ENCODE assay signal across 8 cellular contexts in the genomic region with DNA sequence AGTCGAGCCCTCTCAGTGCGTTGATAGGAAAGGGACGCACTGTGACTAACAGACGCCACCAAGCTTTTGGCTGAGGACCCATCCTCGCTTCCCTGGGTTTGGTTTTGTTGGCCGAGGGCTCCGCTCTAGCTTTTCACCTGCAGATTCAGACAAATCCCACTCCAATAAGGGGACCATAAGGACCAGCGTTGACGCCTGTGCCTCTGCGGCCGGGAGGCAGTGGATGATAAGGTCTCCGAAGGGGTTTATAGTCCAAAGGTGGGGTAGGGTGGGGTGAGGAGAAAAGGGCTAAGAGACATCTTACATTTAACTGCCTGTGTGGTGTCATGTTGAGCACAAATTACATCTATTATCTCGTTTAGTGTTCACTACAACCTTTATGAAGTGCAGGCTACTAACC. TPM values are rescaled to one million over a fixed set of nuclear protein-coding genes. Genes with fewer than 3 reads are reported as not detected.
DNase-seq lines count a peak whose midpoint lies in the region; ATAC-seq, FAIRE-seq and TF ChIP-seq lines count a peak whose summit lies in the region.

No MANE protein-coding gene starts in this region.

- no peak for ATAC-seq in CD8-positive, alpha-beta T cell
- no peak for ATAC-seq in HG02623 (IDR thresholded peaks at IDR 0.05; ENCODE audit: unreplicated experiment)

- POLR2A ChIA-PET in CD8-positive, alpha-beta T cell (lab: Charles Lee), result no interaction called here
- POLR2A ChIA-PET in endothelial cell of umbilical vein (lab: Charles Lee), result no interaction called here

- no TSS peak for BruUV-seq in endothelial cell of umbilical vein (replicated peaks; lab: Mats Ljungman, UMichigan)

- peak overlapping the region; percentile 70 for H3K9ac ChIP-seq in OCI-LY3 (ENCODE audit: low read length)
- H3K9ac ChIP-seq in endothelial cell of umbilical vein (replicated peaks; ENCODE audit: extremely low read depth, insufficient read depth, low read length), result peak overlapping the region; percentile 66

- TF ChIP-seq POLR2A in endothelial cell of umbilical vein (IDR thresholded peaks at IDR 0.05; ENCODE audit: low read depth, low read length), result no peak

- H3K27ac Mint-ChIP-seq in CD8-positive, alpha-beta T cell, result peak overlapping the region; percentile 90

- peaks cover 34% of the 10 kb centered on the region for H3K4me1 ChIP-seq in CD8-positive, alpha-beta T cell (ENCODE audit: insufficient read depth, low read length)
- H3K4me1 ChIP-seq in OCI-LY3 (ENCODE audit: low read length), result peaks cover 24% of the 10 kb centered on the region
- peaks cover 8% of the 10 kb centered on the region for H3K4me1 ChIP-seq in endothelial cell of umbilical vein (ENCODE audit: control insufficient read depth, extremely low read depth, insufficient read depth, low read length)
- H3K4me1 ChIP-seq in neutrophil (ENCODE audit: control insufficient read depth in 1 of 2, insufficient read depth in 1 of 2, low read depth in 1 of 2, low read length in 1 of 2), result peaks cover 31 to 35% of the 10 kb centered on the region in 2 experiments

- DNase-seq in CD8-positive, alpha-beta T cell, result no peak
- DNase-seq in endothelial cell of umbilical vein (ENCODE audit: low read depth, low spot score), result no peak
- no peak for DNase-seq in AG08395 (ENCODE audit: low spot score)
- no peak for DNase-seq in iPS-NIHi11 (ENCODE audit: low spot score)
- DNase-seq in NCI-H2081 treated with DMSO at 0.1 percent for 48 hours (lab: John Stamatoyannopoulos, UW), result no peak

- H3K36me3 ChIP-seq in CD8-positive, alpha-beta T cell (ENCODE audit: insufficient read depth, low read length), result no peaks in the 10 kb centered on the region
- H3K36me3 ChIP-seq in OCI-LY3 (replicated peaks; ENCODE audit: low read depth, low read length) (no peaks in the 10 kb centered on the region), endothelial cell of umbilical vein (ENCODE audit: control insufficient read depth in 2 of 2, extremely low read depth in 1 of 2, insufficient read depth in 2 of 2, low read length in 2 of 2) (peaks cover 0 to 1% of the 10 kb centered on the region in 2 experiments), neutrophil (no peaks in the 10 kb centered on the region)

- peak overlapping the region; percentile 94 for H3K4me2 ChIP-seq in OCI-LY3 (ENCODE audit: low read length)
- peak overlapping the region; percentile 80 for H3K4me2 ChIP-seq in endothelial cell of umbilical vein (ENCODE audit: insufficient read depth, low read length)

- H3K27me3 Mint-ChIP-seq in CD8-positive, alpha-beta T cell (ENCODE audit: low read depth), result no peaks in the 10 kb centered on the region

- intact Hi-C loops in CD8-positive, alpha-beta T cell (cut with DNase I, micrococcal nuclease), result loop anchor here in 1 of 2 experiments (2.0 kb wide), 1 partner anchor 443 kb away; the partner anchor contains the start of gene UBE4B
- intact Hi-C loops in endothelial cell of umbilical vein (cut with micrococcal nuclease), result no loop called here

- H3K27ac ChIP-seq in CD8-positive, alpha-beta T cell (ENCODE audit: low read depth, low read length), result peak overlapping the region; percentile 27
- H3K27ac ChIP-seq in OCI-LY3 (ENCODE audit: low read length) (0 out of 2 replicates have a peak overlapping the region, but pooled peaks have one; percentile 30), endothelial cell of umbilical vein (ENCODE audit: insufficient read depth, low read depth, low read length) (no peak overlapping the region), neutrophil (peak overlapping the region; percentile 36)

- H3K9me3 ChIP-seq in CD8-positive, alpha-beta T cell (ENCODE audit: low read length), result no peaks in the 10 kb centered on the region
- H3K9me3 ChIP-seq in OCI-LY3 (ENCODE audit: insufficient read depth, low read length) (no peaks in the 10 kb centered on the region), endothelial cell of umbilical vein (replicated peaks; ENCODE audit: control insufficient read depth, insufficient read depth, low read length) (no peaks in the 10 kb centered on the region), neutrophil (no peaks in the 10 kb centered on the region)

- no peaks in the 10 kb centered on the region for H3K9me3 Mint-ChIP-seq in CD8-positive, alpha-beta T cell

- H3K4me3 ChIP-seq in CD8-positive, alpha-beta T cell (ENCODE audit: low read depth, low read length), result peak overlapping the region; percentile 66
- peak overlapping the region; percentile 98 for H3K4me3 ChIP-seq in OCI-LY3 (ENCODE audit: low read length)
- peak overlapping the region; percentile 51 to 88 (median 83) for H3K4me3 ChIP-seq in endothelial cell of umbilical vein (replicated peaks in 1 of 3; ENCODE audit: insufficient read depth in 1 of 3, low read depth in 1 of 3, low read length in 3 of 3)
- peak overlapping the region; percentile 63 to 72 for H3K4me3 ChIP-seq in neutrophil (ENCODE audit: low read depth in 1 of 2, low read length in 1 of 2)

- dilution Hi-C loops in endothelial cell of umbilical vein (cut with MboI; ENCODE audit: extremely low pct_ligation_motif_present, low sequenced_read_pairs), result no loop called here

- peak overlapping the region; percentile 90 for H3K4me3 Mint-ChIP-seq in CD8-positive, alpha-beta T cell

- no peaks in the 10 kb centered on the region for H4K20me1 ChIP-seq in OCI-LY3 (ENCODE audit: insufficient read depth, low read length)
- H4K20me1 ChIP-seq in endothelial cell of umbilical vein (replicated peaks; ENCODE audit: control insufficient read depth, extremely low read depth, insufficient read depth, low read length), result no peaks in the 10 kb centered on the region

- H3K9me1 ChIP-seq in endothelial cell of umbilical vein (replicated peaks; ENCODE audit: control insufficient read depth, extremely low read depth, insufficient read depth, low read length), result no peaks in the 10 kb centered on the region

- CTCF ChIA-PET in CD8-positive, alpha-beta T cell (lab: Charles Lee), result interaction anchor here (1.2 to 1.3 kb wide), 2 partner anchors 19 to 265 kb away, joined by 4 to 5 read pairs; partner anchors contain the start of gene KIF1B
- CTCF ChIA-PET in endothelial cell of umbilical vein (lab: Charles Lee), result interaction anchor here (0.6 kb wide), 1 partner anchor 1710 kb away, joined by 3 read pairs; no protein-coding TSS in a partner anchor

- no peak for FAIRE-seq in endothelial cell of umbilical vein (lab: Jason Lieb, UNC)

- peaks cover 36% of the 10 kb centered on the region for H3K79me2 ChIP-seq in OCI-LY3 (ENCODE audit: low read length)
- peaks cover 48% of the 10 kb centered on the region for H3K79me2 ChIP-seq in endothelial cell of umbilical vein (ENCODE audit: control insufficient read depth, insufficient read depth, low read length)

- TF ChIP-seq CTCF in CD8-positive, alpha-beta T cell (IDR thresholded peaks at IDR 0.05), result no peak
- no peak for TF ChIP-seq CTCF in OCI-LY3 (IDR thresholded peaks at IDR 0.05; ENCODE audit: low read depth, low read length)
- no peak for TF ChIP-seq CTCF in endothelial cell of umbilical vein (IDR thresholded peaks at IDR 0.05; ENCODE audit: extremely low read depth in 1 of 2, insufficient read depth in 1 of 2, low read depth in 1 of 2, low read length in 2 of 2)
- no peak for TF ChIP-seq CTCF in neutrophil (IDR thresholded peaks at IDR 0.05)

- H2AFZ ChIP-seq in OCI-LY3 (ENCODE audit: low read depth, low read length), result peak overlapping the region; percentile 27; the same call in 1 of the 2 replicates
- H2AFZ ChIP-seq in endothelial cell of umbilical vein (ENCODE audit: low read depth, low read length), result peak overlapping the region; percentile 67

- H3K27me3 ChIP-seq in CD8-positive, alpha-beta T cell (ENCODE audit: insufficient read depth, low read length), result no peaks in the 10 kb centered on the region
- H3K27me3 ChIP-seq in OCI-LY3 (ENCODE audit: low read depth, low read length), result no peaks in the 10 kb centered on the region
- no peaks in the 10 kb centered on the region for H3K27me3 ChIP-seq in endothelial cell of umbilical vein (ENCODE audit: control insufficient read depth in 2 of 2, insufficient read depth in 2 of 2, low read length in 2 of 2)
- H3K27me3 ChIP-seq in neutrophil, result no peaks in the 10 kb centered on the region

- H3K4me1 Mint-ChIP-seq in CD8-positive, alpha-beta T cell (ENCODE audit: low read depth), result peaks cover 56% of the 10 kb centered on the region

- H3K36me3 Mint-ChIP-seq in CD8-positive, alpha-beta T cell, result peaks cover 15% of the 10 kb centered on the region

RNA-seq across cellular contexts. Expression of gene PEX14, which starts 0.8 kb away (rescaled TPM):
- total RNA-seq in CD8-positive, alpha-beta T cell, result 10 to 100 TPM; 13.5 to 14.2 TPM
- total RNA-seq in endothelial cell of umbilical vein, result 22.8 and 26.5 TPM in 2 replicates
- 19.5 and 20.1 TPM in 2 replicates for polyA plus RNA-seq in endothelial cell of umbilical vein
- 11.0 and 15.8 TPM in 2 replicates for polyA plus RNA-seq in endothelial cell of umbilical vein (2011; cell fraction: cytosol; rRNA removed)
- polyA plus RNA-seq in endothelial cell of umbilical vein (2011; cell fraction: nucleus; rRNA removed), result 21.3 and 21.7 TPM in 2 replicates
- 15.3 and 18.1 TPM in 2 replicates for polyA plus RNA-seq in endothelial cell of umbilical vein (2012)
- polyA minus RNA-seq in endothelial cell of umbilical vein, result 9.4 and 18.6 TPM in 2 replicates
- polyA minus RNA-seq in endothelial cell of umbilical vein (2011; cell fraction: cytosol; rRNA and poly(A)+ RNA removed), result 5.4 TPM
- polyA minus RNA-seq in endothelial cell of umbilical vein (2011; cell fraction: nucleus; rRNA and poly(A)+ RNA removed), result 10.7 and 22.7 TPM in 2 replicates

RNA-seq across cellular contexts. Expression of gene DFFA, which starts 3.2 kb away (rescaled TPM):
- total RNA-seq in CD8-positive, alpha-beta T cell, result 10 to 100 TPM in 1 of 2 experiments, 1 to 10 TPM in 1; 10.0 to 10.4 TPM
- total RNA-seq in endothelial cell of umbilical vein, result 44.5 and 45.9 TPM in 2 replicates
- 21.0 and 30.0 TPM in 2 replicates for polyA plus RNA-seq in endothelial cell of umbilical vein
- 30.1 and 35.7 TPM in 2 replicates for polyA plus RNA-seq in endothelial cell of umbilical vein (2011; cell fraction: cytosol; rRNA removed)
- polyA plus RNA-seq in endothelial cell of umbilical vein (2011; cell fraction: nucleus; rRNA removed), result 16.9 and 17.5 TPM in 2 replicates
- polyA plus RNA-seq in endothelial cell of umbilical vein (2012), result 35.6 and 39.8 TPM in 2 replicates
- polyA minus RNA-seq in endothelial cell of umbilical vein, result 50.9 and 54.5 TPM in 2 replicates
- polyA minus RNA-seq in endothelial cell of umbilical vein (2011; cell fraction: cytosol; rRNA and poly(A)+ RNA removed), result 19.4 TPM
- 8.4 and 10.9 TPM in 2 replicates for polyA minus RNA-seq in endothelial cell of umbilical vein (2011; cell fraction: nucleus; rRNA and poly(A)+ RNA removed)

RNA-seq across cellular contexts. Expression of gene CORT, which starts 25.7 kb away (rescaled TPM):
- total RNA-seq in CD8-positive, alpha-beta T cell, result under 1 TPM in 1 of 2 experiments, not detected in 1; 0.38 TPM
- total RNA-seq in endothelial cell of umbilical vein, result not detected in 2 replicates
- 0.11 TPM in 1 of 2 replicates, not detected in the other for polyA plus RNA-seq in endothelial cell of umbilical vein
- polyA plus RNA-seq in endothelial cell of umbilical vein (2011; cell fraction: cytosol; rRNA removed), result 0.14 and 0.18 TPM in 2 replicates
- polyA plus RNA-seq in endothelial cell of umbilical vein (2011; cell fraction: nucleus; rRNA removed), result 0.51 and 0.69 TPM in 2 replicates
- not detected in 2 replicates for polyA plus RNA-seq in endothelial cell of umbilical vein (2012)
- not detected in 2 replicates for polyA minus RNA-seq in endothelial cell of umbilical vein
- not detected for polyA minus RNA-seq in endothelial cell of umbilical vein (2011; cell fraction: cytosol; rRNA and poly(A)+ RNA removed)
- polyA minus RNA-seq in endothelial cell of umbilical vein (2011; cell fraction: nucleus; rRNA and poly(A)+ RNA removed), result 0.87 TPM in 1 of 2 replicates, not detected in the other

RNA-seq across cellular contexts. Expression of gene CENPS, which starts 45.3 kb away (rescaled TPM):
- 1 to 10 TPM; 2.0 to 3.5 TPM for total RNA-seq in CD8-positive, alpha-beta T cell
- 16.2 and 17.0 TPM in 2 replicates for total RNA-seq in endothelial cell of umbilical vein
- polyA plus RNA-seq in endothelial cell of umbilical vein, result 8.7 and 10.2 TPM in 2 replicates
- polyA plus RNA-seq in endothelial cell of umbilical vein (2011; cell fraction: cytosol; rRNA removed), result 9.0 and 11.3 TPM in 2 replicates
- 4.8 and 5.6 TPM in 2 replicates for polyA plus RNA-seq in endothelial cell of umbilical vein (2011; cell fraction: nucleus; rRNA removed)
- 12.6 and 17.0 TPM in 2 replicates for polyA plus RNA-seq in endothelial cell of umbilical vein (2012)
- polyA minus RNA-seq in endothelial cell of umbilical vein, result 1.0 and 1.2 TPM in 2 replicates
- polyA minus RNA-seq in endothelial cell of umbilical vein (2011; cell fraction: cytosol; rRNA and poly(A)+ RNA removed), result 9.5 TPM
- 3.4 and 10.4 TPM in 2 replicates for polyA minus RNA-seq in endothelial cell of umbilical vein (2011; cell fraction: nucleus; rRNA and poly(A)+ RNA removed)
